In genomic region chr19:38713227-38713649, GRCh38 we compare ENCODE assay signal across 13 cellular contexts. TPM values are rescaled to one million over a fixed set of nuclear protein-coding genes. Genes with fewer than 3 reads are reported as not detected.
A peak's percentile ranks its signal among the peaks of the same experiment; 100 is the strongest.
DNase-seq lines count a peak whose midpoint lies in the region; ATAC-seq and TF ChIP-seq lines count a peak whose summit lies in the region.
"Had no signal": no experiment of that assay in that cellular context is flagged by ENCODE, and none has a peak within 500 bp of the region (broad histone marks: within the 10 kb centered on the region; RNA-seq: fewer than 3 reads in every experiment).

No MANE protein-coding gene starts in this region.

- H3K4me2 ChIP-seq in trophoblast cell (ENCODE audit: low read length): no peak overlapping the region
- H3K4me2 ChIP-seq: A549, SK-N-SH had no signal

- H3K79me2 ChIP-seq in trophoblast cell (ENCODE audit: control insufficient read depth, insufficient read depth, low read length, poor library complexity): no peaks in the 10 kb centered on the region

- no peak overlapping the region for H4K91ac ChIP-seq in trophoblast cell (ENCODE audit: low read depth, low read length)

- intact Hi-C loops in Right ventricle myocardium inferior (cut with DNase I) (loop anchor here (5.0 kb wide), 1 partner anchor 61 kb away; no protein-coding TSS in a partner anchor), cardiac septum (cut with DNase I) (no loop called here)

- TF ChIP-seq CTCF in cardiac muscle cell (IDR thresholded peaks at IDR 0.05; ENCODE audit: low read depth, low read length): no peak

- H3K36me3 ChIP-seq in cardiac muscle cell: peaks cover 52% of the 10 kb centered on the region
- peaks cover 92% of the 10 kb centered on the region in 2 experiments for H3K36me3 ChIP-seq in trophoblast cell (ENCODE audit: control insufficient read depth in 1 of 2, insufficient read depth in 2 of 2, low read length in 2 of 2)

- H2BK12ac ChIP-seq in trophoblast cell (ENCODE audit: low read length): no peak overlapping the region

- no peaks in the 10 kb centered on the region for H3K27me3 ChIP-seq in cardiac muscle cell
- H3K27me3 ChIP-seq in trophoblast cell (ENCODE audit: insufficient read depth, low read length): no peaks in the 10 kb centered on the region

- no CpG with 5 or more reads among the region's 19 CpGs for WGBS in trophoblast cell (ENCODE audit: extremely low coverage, insufficient coverage, insufficient read length)

- no peak overlapping the region for H3K4me3 ChIP-seq in cardiac muscle cell
- H3K4me3 ChIP-seq in trophoblast cell (ENCODE audit: low read depth, low read length): no peak overlapping the region
- H3K4me3 ChIP-seq: A549 had no signal

- H3K9me3 ChIP-seq in cardiac muscle cell (ENCODE audit: low read depth): no peaks in the 10 kb centered on the region
- peaks cover 6% of the 10 kb centered on the region for H3K9me3 ChIP-seq in trophoblast cell (ENCODE audit: insufficient read depth, low read depth, low read length)
- H3K9me3 ChIP-seq: A549, SK-N-SH had no signal

- H2BK120ac ChIP-seq in trophoblast cell (ENCODE audit: insufficient read depth, low read length, poor library complexity): no peak overlapping the region

- ATAC-seq in Right ventricle myocardium inferior: peak; percentile 66
- ATAC-seq: naive thymus-derived CD8-positive, alpha-beta T cell had no signal

- H3K9ac ChIP-seq in trophoblast cell (ENCODE audit: low read length): no peak overlapping the region
- H3K9ac ChIP-seq: SK-N-SH had no signal

- peaks cover 7% of the 10 kb centered on the region for H3K79me1 ChIP-seq in trophoblast cell (ENCODE audit: low read length)

- peak; percentile 90 for DNase-seq in Right ventricle myocardium inferior (ENCODE audit: missing footprints)
- DNase-seq in cardiac septum (ENCODE audit: low spot score): no peak
- DNase-seq in cardiac muscle cell (ENCODE audit: low read depth in 1 of 2, low spot score in 1 of 2): no peak
- no peak for DNase-seq in trophoblast cell
- no peak for DNase-seq in UCSD-AML1 (lab: John Stamatoyannopoulos, UW; ENCODE audit: unreplicated experiment)
- no peak for DNase-seq in activated CD4-positive, CD25-positive, alpha-beta regulatory T cell treated with anti-CD3 and anti-CD28 coated beads, Interleukin-2, amount 50 U/mL, for 72 hours
- no peak for DNase-seq in KG1 (lab: John Stamatoyannopoulos, UW)
- DNase-seq in kidney tubule cell (ENCODE audit: low spot score): no peak
- DNase-seq: EL; naive thymus-derived CD8-positive, alpha-beta T cell; NCI-H510A treated with DMSO at 0.1 percent for 48 hours; SK-N-SH had no signal

- no peak overlapping the region for H4K8ac ChIP-seq in trophoblast cell (ENCODE audit: low read depth, low read length)

- H3K14ac ChIP-seq in trophoblast cell (ENCODE audit: low read length): no peak overlapping the region

- no peak overlapping the region for H2BK5ac ChIP-seq in trophoblast cell (ENCODE audit: low read depth, low read length, poor library complexity)

- H2AFZ ChIP-seq in trophoblast cell (ENCODE audit: insufficient read depth, low read length, poor library complexity): no peak overlapping the region

- peak overlapping the region; percentile 73 for H3K27ac ChIP-seq in cardiac muscle cell
- H3K27ac ChIP-seq in trophoblast cell (ENCODE audit: low read depth, low read length): no peak overlapping the region

- H3K4ac ChIP-seq in trophoblast cell (ENCODE audit: low read depth, low read length): peak overlapping the region; percentile 13

- peak overlapping the region; percentile 42 for H3K18ac ChIP-seq in trophoblast cell (ENCODE audit: low read length)

- H4K12ac ChIP-seq in trophoblast cell (ENCODE audit: low read depth, low read length): no peak overlapping the region

- no peak overlapping the region for H2AK5ac ChIP-seq in trophoblast cell (ENCODE audit: low read length)

- H3K23ac ChIP-seq in trophoblast cell (ENCODE audit: low read length): no peak overlapping the region

- H3K4me1 ChIP-seq in cardiac muscle cell (ENCODE audit: low read depth) (no peaks in the 10 kb centered on the region), trophoblast cell (ENCODE audit: control insufficient read depth in 1 of 2, insufficient read depth in 2 of 2, low read length in 2 of 2) (peaks cover 18 to 27% of the 10 kb centered on the region in 2 experiments)

RNA-seq across cellular contexts. Expression of gene CAPN12, which starts 31.0 kb away (rescaled TPM):
- total RNA-seq in Right ventricle myocardium inferior (not detected), cardiac septum (1.7 TPM), cardiac muscle cell (1.6 and 10.9 TPM in 2 replicates)
- 1.3 and 3.4 TPM in 2 replicates for polyA plus RNA-seq in cardiac muscle cell
- polyA plus RNA-seq in trophoblast cell (2013): 11.0 and 11.5 TPM in 2 replicates
